Comparison of ENCODE assay signal across 1 cellular context in the genomic region with DNA sequence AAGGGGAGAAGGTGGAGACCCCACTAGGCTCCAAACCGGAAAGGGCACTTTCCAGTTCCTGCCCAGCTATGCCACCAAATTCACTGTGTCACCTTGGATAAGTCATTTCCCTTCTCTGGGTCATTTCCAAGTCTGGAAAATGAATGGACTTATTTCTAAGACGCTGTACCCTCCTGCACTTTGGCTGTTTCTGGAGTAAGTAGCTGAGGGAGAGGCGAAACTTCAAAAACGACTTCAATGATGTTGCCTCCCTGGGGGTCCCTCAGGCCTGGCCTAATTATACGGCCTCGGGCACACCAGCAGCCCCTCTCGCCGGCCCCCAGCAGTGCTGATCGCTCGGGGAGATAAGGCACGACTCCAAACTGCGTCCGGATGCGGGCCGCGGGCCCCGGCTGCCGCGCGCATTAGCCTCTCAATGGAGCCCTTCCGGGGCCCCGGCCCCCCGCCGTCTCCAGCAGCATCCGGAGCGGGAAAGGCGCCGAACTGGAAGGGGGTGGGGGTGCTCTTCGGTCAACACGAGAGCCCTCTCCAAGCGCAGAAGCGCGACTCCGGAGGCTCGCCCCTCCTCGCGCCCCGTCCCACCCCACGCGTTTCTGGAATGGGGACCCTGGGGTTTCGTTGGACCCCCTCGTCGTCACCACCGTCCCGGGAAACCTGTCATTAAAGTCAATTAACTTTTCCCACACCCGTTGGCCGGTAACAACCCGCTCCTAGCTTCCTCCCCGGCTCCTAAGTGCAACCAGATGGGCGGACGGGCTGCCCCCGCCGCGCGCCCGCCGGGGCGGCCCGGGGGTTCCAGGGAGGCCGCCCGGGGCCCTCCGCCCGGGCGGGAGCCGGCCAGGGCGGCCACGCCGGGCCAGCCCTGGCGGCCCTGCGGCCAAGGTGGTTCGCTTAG.
A peak's percentile ranks its signal among the peaks of the same experiment; 100 is the strongest.
TF ChIP-seq lines count a peak whose summit lies in the region.

No MANE protein-coding gene starts in this region.

TF ChIP-seq in HEK293, 187 proteins besides CTCF, POLR2A, EP300 and RAD21 (continued from another document and continues in another):
- TF ChIP-seq, protein P1, sequence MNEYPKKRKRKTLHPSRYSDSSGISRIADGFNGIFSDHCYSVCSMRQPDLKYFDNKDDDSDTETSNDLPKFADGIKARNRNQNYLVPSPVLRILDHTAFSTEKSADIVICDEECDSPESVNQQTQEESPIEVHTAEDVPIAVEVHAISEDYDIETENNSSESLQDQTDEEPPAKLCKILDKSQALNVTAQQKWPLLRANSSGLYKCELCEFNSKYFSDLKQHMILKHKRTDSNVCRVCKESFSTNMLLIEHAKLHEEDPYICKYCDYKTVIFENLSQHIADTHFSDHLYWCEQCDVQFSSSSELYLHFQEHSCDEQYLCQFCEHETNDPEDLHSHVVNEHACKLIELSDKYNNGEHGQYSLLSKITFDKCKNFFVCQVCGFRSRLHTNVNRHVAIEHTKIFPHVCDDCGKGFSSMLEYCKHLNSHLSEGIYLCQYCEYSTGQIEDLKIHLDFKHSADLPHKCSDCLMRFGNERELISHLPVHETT (tag by site-specific recombination; IDR thresholded peaks at IDR 0.05): peak; percentile 86
- TF ChIP-seq, protein P2, sequence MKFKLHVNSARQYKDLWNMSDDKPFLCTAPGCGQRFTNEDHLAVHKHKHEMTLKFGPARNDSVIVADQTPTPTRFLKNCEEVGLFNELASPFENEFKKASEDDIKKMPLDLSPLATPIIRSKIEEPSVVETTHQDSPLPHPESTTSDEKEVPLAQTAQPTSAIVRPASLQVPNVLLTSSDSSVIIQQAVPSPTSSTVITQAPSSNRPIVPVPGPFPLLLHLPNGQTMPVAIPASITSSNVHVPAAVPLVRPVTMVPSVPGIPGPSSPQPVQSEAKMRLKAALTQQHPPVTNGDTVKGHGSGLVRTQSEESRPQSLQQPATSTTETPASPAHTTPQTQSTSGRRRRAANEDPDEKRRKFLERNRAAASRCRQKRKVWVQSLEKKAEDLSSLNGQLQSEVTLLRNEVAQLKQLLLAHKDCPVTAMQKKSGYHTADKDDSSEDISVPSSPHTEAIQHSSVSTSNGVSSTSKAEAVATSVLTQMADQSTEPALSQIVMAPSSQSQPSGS (tag by site-specific recombination; IDR thresholded peaks at IDR 0.05; ENCODE audit: low read depth): peak; percentile 54; the same call in 1 of the 2 replicates
- TF ChIP-seq ZNF404 (tag by site-specific recombination; IDR thresholded peaks at IDR 0.05) (no peak), SETDB1 (IDR thresholded peaks at IDR 0.05; ENCODE audit: insufficient read length, low read length) (no peak), ZBTB20 (tag by site-specific recombination; IDR thresholded peaks at IDR 0.05) (peak; percentile 89; the same call in 1 of the 2 replicates), ZNF473 (tag by site-specific recombination; IDR thresholded peaks at IDR 0.05) (0 out of 2 replicates have a peak, but pooled peaks have one; percentile 45), ZNF366 (tag by site-specific recombination; conservative IDR thresholded peaks at IDR 0.05) (peak; percentile 70), ZNF768 (tag by site-specific recombination; IDR thresholded peaks at IDR 0.05) (no peak), ZNF266 (tag by site-specific recombination; IDR thresholded peaks at IDR 0.05; ENCODE audit: low read depth) (no peak), ZNF2 (tag by site-specific recombination; IDR thresholded peaks at IDR 0.05) (peak; percentile 68), OVOL3 (tag by site-specific recombination; IDR thresholded peaks at IDR 0.05) (0 out of 2 replicates have a peak, but pooled peaks have one; percentile 68), ZNF121 (tag by site-specific recombination; IDR thresholded peaks at IDR 0.05) (peak; percentile 70; the same call in 1 of the 2 replicates), ZNF433 (tag by site-specific recombination; IDR thresholded peaks at IDR 0.05; ENCODE audit: low read depth) (no peak), ZIC2 (tag by site-specific recombination; IDR thresholded peaks at IDR 0.05) (peak; percentile 96), ZBTB7A (tag by site-specific recombination; IDR thresholded peaks at IDR 0.05; ENCODE audit: low read depth) (peak; percentile 86), ZNF555 (tag by site-specific recombination; conservative IDR thresholded peaks at IDR 0.05) (no peak), ZNF514 (tag by site-specific recombination; IDR thresholded peaks at IDR 0.05) (no peak), ZNF626 (tag by site-specific recombination; IDR thresholded peaks at IDR 0.05) (no peak), ZNF585B (tag by site-specific recombination; IDR thresholded peaks at IDR 0.05) (no peak), ZNF354C (tag by site-specific recombination; IDR thresholded peaks at IDR 0.05; ENCODE audit: borderline replicate concordance, low read depth) (no peak), KLF16 (tag by site-specific recombination; IDR thresholded peaks at IDR 0.05) (peak; percentile 32), ZNF510 (tag by site-specific recombination; IDR thresholded peaks at IDR 0.05; ENCODE audit: insufficient replicate concordance) (no peak), ZSCAN30 (tag by site-specific recombination; IDR thresholded peaks at IDR 0.05) (peak; percentile 100), ZNF394 (tag by site-specific recombination; IDR thresholded peaks at IDR 0.05; ENCODE audit: borderline replicate concordance) (peak; percentile 81), HOXC10 (CRISPR knock-in tag; IDR thresholded peaks at IDR 0.05) (no peak; the same call in 1 of the 2 replicates)
- TF ChIP-seq, protein P3, sequence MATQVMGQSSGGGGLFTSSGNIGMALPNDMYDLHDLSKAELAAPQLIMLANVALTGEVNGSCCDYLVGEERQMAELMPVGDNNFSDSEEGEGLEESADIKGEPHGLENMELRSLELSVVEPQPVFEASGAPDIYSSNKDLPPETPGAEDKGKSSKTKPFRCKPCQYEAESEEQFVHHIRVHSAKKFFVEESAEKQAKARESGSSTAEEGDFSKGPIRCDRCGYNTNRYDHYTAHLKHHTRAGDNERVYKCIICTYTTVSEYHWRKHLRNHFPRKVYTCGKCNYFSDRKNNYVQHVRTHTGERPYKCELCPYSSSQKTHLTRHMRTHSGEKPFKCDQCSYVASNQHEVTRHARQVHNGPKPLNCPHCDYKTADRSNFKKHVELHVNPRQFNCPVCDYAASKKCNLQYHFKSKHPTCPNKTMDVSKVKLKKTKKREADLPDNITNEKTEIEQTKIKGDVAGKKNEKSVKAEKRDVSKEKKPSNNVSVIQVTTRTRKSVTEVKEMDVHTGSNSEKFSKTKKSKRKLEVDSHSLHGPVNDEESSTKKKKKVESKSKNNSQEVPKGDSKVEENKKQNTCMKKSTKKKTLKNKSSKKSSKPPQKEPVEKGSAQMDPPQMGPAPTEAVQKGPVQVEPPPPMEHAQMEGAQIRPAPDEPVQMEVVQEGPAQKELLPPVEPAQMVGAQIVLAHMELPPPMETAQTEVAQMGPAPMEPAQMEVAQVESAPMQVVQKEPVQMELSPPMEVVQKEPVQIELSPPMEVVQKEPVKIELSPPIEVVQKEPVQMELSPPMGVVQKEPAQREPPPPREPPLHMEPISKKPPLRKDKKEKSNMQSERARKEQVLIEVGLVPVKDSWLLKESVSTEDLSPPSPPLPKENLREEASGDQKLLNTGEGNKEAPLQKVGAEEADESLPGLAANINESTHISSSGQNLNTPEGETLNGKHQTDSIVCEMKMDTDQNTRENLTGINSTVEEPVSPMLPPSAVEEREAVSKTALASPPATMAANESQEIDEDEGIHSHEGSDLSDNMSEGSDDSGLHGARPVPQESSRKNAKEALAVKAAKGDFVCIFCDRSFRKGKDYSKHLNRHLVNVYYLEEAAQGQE (tag by site-specific recombination; IDR thresholded peaks at IDR 0.05): peak; percentile 28; the same call in 1 of the 2 replicates
- TF ChIP-seq, protein P4, sequence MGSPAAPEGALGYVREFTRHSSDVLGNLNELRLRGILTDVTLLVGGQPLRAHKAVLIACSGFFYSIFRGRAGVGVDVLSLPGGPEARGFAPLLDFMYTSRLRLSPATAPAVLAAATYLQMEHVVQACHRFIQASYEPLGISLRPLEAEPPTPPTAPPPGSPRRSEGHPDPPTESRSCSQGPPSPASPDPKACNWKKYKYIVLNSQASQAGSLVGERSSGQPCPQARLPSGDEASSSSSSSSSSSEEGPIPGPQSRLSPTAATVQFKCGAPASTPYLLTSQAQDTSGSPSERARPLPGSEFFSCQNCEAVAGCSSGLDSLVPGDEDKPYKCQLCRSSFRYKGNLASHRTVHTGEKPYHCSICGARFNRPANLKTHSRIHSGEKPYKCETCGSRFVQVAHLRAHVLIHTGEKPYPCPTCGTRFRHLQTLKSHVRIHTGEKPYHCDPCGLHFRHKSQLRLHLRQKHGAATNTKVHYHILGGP (tag by site-specific recombination; IDR thresholded peaks at IDR 0.05): no peak
- TF ChIP-seq, protein P5, sequence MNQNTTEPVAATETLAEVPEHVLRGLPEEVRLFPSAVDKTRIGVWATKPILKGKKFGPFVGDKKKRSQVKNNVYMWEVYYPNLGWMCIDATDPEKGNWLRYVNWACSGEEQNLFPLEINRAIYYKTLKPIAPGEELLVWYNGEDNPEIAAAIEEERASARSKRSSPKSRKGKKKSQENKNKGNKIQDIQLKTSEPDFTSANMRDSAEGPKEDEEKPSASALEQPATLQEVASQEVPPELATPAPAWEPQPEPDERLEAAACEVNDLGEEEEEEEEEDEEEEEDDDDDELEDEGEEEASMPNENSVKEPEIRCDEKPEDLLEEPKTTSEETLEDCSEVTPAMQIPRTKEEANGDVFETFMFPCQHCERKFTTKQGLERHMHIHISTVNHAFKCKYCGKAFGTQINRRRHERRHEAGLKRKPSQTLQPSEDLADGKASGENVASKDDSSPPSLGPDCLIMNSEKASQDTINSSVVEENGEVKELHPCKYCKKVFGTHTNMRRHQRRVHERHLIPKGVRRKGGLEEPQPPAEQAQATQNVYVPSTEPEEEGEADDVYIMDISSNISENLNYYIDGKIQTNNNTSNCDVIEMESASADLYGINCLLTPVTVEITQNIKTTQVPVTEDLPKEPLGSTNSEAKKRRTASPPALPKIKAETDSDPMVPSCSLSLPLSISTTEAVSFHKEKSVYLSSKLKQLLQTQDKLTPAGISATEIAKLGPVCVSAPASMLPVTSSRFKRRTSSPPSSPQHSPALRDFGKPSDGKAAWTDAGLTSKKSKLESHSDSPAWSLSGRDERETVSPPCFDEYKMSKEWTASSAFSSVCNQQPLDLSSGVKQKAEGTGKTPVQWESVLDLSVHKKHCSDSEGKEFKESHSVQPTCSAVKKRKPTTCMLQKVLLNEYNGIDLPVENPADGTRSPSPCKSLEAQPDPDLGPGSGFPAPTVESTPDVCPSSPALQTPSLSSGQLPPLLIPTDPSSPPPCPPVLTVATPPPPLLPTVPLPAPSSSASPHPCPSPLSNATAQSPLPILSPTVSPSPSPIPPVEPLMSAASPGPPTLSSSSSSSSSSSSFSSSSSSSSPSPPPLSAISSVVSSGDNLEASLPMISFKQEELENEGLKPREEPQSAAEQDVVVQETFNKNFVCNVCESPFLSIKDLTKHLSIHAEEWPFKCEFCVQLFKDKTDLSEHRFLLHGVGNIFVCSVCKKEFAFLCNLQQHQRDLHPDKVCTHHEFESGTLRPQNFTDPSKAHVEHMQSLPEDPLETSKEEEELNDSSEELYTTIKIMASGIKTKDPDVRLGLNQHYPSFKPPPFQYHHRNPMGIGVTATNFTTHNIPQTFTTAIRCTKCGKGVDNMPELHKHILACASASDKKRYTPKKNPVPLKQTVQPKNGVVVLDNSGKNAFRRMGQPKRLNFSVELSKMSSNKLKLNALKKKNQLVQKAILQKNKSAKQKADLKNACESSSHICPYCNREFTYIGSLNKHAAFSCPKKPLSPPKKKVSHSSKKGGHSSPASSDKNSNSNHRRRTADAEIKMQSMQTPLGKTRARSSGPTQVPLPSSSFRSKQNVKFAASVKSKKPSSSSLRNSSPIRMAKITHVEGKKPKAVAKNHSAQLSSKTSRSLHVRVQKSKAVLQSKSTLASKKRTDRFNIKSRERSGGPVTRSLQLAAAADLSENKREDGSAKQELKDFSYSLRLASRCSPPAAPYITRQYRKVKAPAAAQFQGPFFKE (tag by site-specific recombination; IDR thresholded peaks at IDR 0.05; ENCODE audit: borderline replicate concordance): no peak
- TF ChIP-seq, protein P6, sequence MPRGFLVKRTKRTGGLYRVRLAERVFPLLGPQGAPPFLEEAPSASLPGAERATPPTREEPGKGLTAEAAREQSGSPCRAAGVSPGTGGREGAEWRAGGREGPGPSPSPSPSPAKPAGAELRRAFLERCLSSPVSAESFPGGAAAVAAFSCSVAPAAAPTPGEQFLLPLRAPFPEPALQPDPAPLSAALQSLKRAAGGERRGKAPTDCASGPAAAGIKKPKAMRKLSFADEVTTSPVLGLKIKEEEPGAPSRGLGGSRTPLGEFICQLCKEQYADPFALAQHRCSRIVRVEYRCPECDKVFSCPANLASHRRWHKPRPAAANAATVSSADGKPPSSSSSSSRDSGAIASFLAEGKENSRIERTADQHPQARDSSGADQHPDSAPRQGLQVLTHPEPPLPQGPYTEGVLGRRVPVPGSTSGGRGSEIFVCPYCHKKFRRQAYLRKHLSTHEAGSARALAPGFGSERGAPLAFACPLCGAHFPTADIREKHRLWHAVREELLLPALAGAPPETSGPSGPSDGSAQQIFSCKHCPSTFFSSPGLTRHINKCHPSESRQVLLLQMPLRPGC (tag by site-specific recombination; IDR thresholded peaks at IDR 0.05): peak; percentile 88
- TF ChIP-seq, protein P7, sequence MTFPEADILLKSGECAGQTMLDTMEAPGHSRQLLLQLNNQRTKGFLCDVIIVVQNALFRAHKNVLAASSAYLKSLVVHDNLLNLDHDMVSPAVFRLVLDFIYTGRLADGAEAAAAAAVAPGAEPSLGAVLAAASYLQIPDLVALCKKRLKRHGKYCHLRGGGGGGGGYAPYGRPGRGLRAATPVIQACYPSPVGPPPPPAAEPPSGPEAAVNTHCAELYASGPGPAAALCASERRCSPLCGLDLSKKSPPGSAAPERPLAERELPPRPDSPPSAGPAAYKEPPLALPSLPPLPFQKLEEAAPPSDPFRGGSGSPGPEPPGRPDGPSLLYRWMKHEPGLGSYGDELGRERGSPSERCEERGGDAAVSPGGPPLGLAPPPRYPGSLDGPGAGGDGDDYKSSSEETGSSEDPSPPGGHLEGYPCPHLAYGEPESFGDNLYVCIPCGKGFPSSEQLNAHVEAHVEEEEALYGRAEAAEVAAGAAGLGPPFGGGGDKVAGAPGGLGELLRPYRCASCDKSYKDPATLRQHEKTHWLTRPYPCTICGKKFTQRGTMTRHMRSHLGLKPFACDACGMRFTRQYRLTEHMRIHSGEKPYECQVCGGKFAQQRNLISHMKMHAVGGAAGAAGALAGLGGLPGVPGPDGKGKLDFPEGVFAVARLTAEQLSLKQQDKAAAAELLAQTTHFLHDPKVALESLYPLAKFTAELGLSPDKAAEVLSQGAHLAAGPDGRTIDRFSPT (tag by site-specific recombination; IDR thresholded peaks at IDR 0.05): peak; percentile 98
